Comparison of ENCODE assay signal across 8 cellular contexts in genomic region chr11:118928108-118928869, GRCh38. TPM values are rescaled to one million over a fixed set of nuclear protein-coding genes. Genes with fewer than 3 reads are reported as not detected.
DNase-seq lines count a peak whose midpoint lies in the region; ATAC-seq and TF ChIP-seq lines count a peak whose summit lies in the region.

No MANE protein-coding gene starts in this region.

- peaks cover 43% of the 10 kb centered on the region for H3K4me1 Mint-ChIP-seq in T-helper 1 cell treated with Interleukin-12 subunit alpha and Interleukin-12 subunit beta and Interleukin-4 antibody, amounts not matched to agents 30 μg/mL and 1 μg/mL, for 36 hours (ENCODE audit: low read depth)

- H3K36me3 ChIP-seq in right atrium auricular region, result no peaks in the 10 kb centered on the region
- no peaks in the 10 kb centered on the region for H3K36me3 ChIP-seq in vagina

- peaks cover 3% of the 10 kb centered on the region for H3K36me3 Mint-ChIP-seq in T-helper 1 cell treated with Interleukin-12 subunit alpha and Interleukin-12 subunit beta and Interleukin-4 antibody, amounts not matched to agents 30 μg/mL and 1 μg/mL, for 36 hours (ENCODE audit: low read depth)

- H3K4me3 Mint-ChIP-seq in T-helper 1 cell treated with Interleukin-12 subunit alpha and Interleukin-12 subunit beta and Interleukin-4 antibody, amounts not matched to agents 30 μg/mL and 1 μg/mL, for 36 hours, result peak overlapping the region; percentile 96

- no peaks in the 10 kb centered on the region for H3K27me3 ChIP-seq in right atrium auricular region
- no peaks in the 10 kb centered on the region for H3K27me3 ChIP-seq in vagina

- TF ChIP-seq CTCF in GM12875 (IDR thresholded peaks at IDR 0.05; ENCODE audit: borderline replicate concordance, insufficient read depth, low read depth, low read length), result peak; percentile 97
- peak; percentile 88 to 94 for TF ChIP-seq CTCF in right atrium auricular region (IDR thresholded peaks at IDR 0.05)
- TF ChIP-seq CTCF in vagina (IDR thresholded peaks at IDR 0.05), result peak; percentile 77 to 94 (median 93)

- DNase-seq in NCI-H187 (lab: John Stamatoyannopoulos, UW) (peak; percentile 82 to 89), amygdala (lab: John Stamatoyannopoulos, UW) (peak in 54 of 56 donors; percentile 62 to 92 (median 86)), right atrium auricular region (ENCODE audit: low spot score) (peak; percentile 97), putamen (ENCODE audit: low spot score) (peak; percentile 93), vagina (ENCODE audit: extremely low spot score in 2 of 2) (peak in 1 of 2 donors; percentile 99)

- H3K4me1 ChIP-seq in right atrium auricular region (peaks cover 0 to 49% of the 10 kb centered on the region in 2 donors), vagina (peaks cover 37% of the 10 kb centered on the region)

- no peaks in the 10 kb centered on the region for H3K9me3 ChIP-seq in right atrium auricular region
- no peaks in the 10 kb centered on the region for H3K9me3 ChIP-seq in vagina

- TF ChIP-seq POLR2A in vagina (IDR thresholded peaks at IDR 0.05), result no peak

- ATAC-seq in HG02943 (IDR thresholded peaks at IDR 0.05; ENCODE audit: low read depth, unreplicated experiment), result peak; percentile 43

- no peaks in the 10 kb centered on the region for H3K9me3 Mint-ChIP-seq in T-helper 1 cell treated with Interleukin-12 subunit alpha and Interleukin-12 subunit beta and Interleukin-4 antibody, amounts not matched to agents 30 μg/mL and 1 μg/mL, for 36 hours

- peak overlapping the region; percentile 98 to 99 for H3K27ac ChIP-seq in right atrium auricular region
- peak overlapping the region; percentile 96 for H3K27ac ChIP-seq in vagina

- peaks cover 4% of the 10 kb centered on the region for H3K27me3 Mint-ChIP-seq in T-helper 1 cell treated with Interleukin-12 subunit alpha and Interleukin-12 subunit beta and Interleukin-4 antibody, amounts not matched to agents 30 μg/mL and 1 μg/mL, for 36 hours (ENCODE audit: low read depth)

- H3K4me3 ChIP-seq in GM12875 (ENCODE audit: low read depth, low read length) (peak overlapping the region; percentile 56), right atrium auricular region (peak overlapping the region; percentile 59 to 82), vagina (peak overlapping the region; percentile 64 to 89)

- H3K27ac Mint-ChIP-seq in T-helper 1 cell treated with Interleukin-12 subunit alpha and Interleukin-12 subunit beta and Interleukin-4 antibody, amounts not matched to agents 30 μg/mL and 1 μg/mL, for 36 hours, result peak overlapping the region; percentile 78

- intact Hi-C loops in vagina (cut with DNase I), result loop anchor here (2.0 kb wide), 2 partner anchors 19 to 143 kb away; no protein-coding TSS in a partner anchor

RNA-seq across cellular contexts. Expression of gene BCL9L, which starts 2.6 kb away (rescaled TPM):
- total RNA-seq in right atrium auricular region (10 to 100 TPM; 17.5 to 43.7 TPM), vagina (30.0 TPM)

RNA-seq across cellular contexts. Expression of gene UPK2, which starts 27.8 kb away (rescaled TPM):
- total RNA-seq in right atrium auricular region (not detected), vagina (not detected)

RNA-seq across cellular contexts. Expression of gene FOXR1, which starts 43.3 kb away (rescaled TPM):
- not detected for total RNA-seq in right atrium auricular region
- not detected for total RNA-seq in vagina

RNA-seq across cellular contexts. Expression of gene CXCR5, which starts 44.6 kb away (rescaled TPM):
- total RNA-seq in right atrium auricular region (under 1 TPM in 1 of 2 donors, not detected in 1; 0.16 TPM), vagina (not detected)
